Comparison of ENCODE assay signal across 9 cellular contexts in the genomic region with DNA sequence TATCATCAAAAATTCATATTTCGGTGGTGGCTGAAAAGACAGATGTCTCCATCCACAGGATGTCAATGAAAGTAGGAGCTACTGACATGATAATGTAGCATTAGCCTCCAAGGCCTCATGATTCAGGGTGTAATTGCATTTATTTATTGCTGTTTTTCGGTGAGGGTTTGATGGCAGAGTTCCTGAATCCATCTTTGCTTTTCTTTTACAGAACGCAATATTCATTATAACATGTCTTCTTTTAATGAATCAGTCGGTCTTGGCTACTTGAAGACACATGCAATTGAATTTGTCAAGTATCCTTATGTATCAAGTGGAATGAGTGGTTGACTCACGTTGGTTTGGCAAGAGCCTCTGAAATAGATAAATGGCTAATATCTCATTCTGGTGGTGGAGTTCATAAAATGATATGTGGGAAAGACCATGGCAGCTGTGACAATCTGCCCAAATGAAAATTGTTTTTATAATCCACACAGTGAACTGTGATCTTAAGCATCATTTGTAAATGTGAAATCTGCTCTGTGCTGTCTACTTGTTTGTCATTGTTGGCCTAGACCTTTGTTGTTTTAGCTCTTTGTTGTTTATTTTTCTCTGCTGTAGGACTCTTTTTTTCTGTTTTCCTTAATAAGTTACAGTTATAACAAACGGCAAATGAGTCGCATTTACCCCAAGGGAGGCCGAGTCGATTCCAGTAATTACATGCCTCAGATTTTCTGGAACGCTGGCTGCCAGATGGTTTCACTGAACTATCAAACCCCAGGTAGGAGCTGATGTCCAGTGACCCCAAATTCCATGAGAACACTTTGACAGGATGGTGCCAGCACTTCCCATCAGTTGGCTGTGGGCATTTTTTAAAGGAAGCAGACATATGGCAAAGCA.
A peak's percentile ranks its signal among the peaks of the same experiment; 100 is the strongest.
DNase-seq lines count a peak whose midpoint lies in the region; ATAC-seq and TF ChIP-seq lines count a peak whose summit lies in the region.
"Had no signal": no experiment of that assay in that cellular context is flagged by ENCODE, and none has a peak within 500 bp of the region (broad histone marks: within the 10 kb centered on the region; RNA-seq: fewer than 3 reads in every experiment).

No MANE protein-coding gene starts in this region.

- peak overlapping the region; percentile 51 for H3K4me2 ChIP-seq in fibroblast of lung (ENCODE audit: extremely low read depth, insufficient read depth, low read length)

- no peaks in the 10 kb centered on the region for H3K27me3 ChIP-seq in fibroblast of lung (ENCODE audit: control insufficient read depth, insufficient read depth, low read length)
- H3K27me3 ChIP-seq: BE2C had no signal

- no peaks in the 10 kb centered on the region for H3K27me3 Mint-ChIP-seq in activated CD8-positive, alpha-beta T cell treated with anti-CD3 and anti-CD28 coated beads for 36 hours
- no peaks in the 10 kb centered on the region for H3K27me3 Mint-ChIP-seq in activated CD8-positive, alpha-beta T cell treated with anti-CD3 and anti-CD28 coated beads, Interleukin-2, amount 10 ng/mL, durations not matched to agents 7 days and 5 days (ENCODE audit: low read depth)
- no peaks in the 10 kb centered on the region for H3K27me3 Mint-ChIP-seq in T-cell

- TF ChIP-seq CTCF in activated CD8-positive, alpha-beta T cell treated with anti-CD3 and anti-CD28 coated beads for 36 hours (IDR thresholded peaks at IDR 0.05) = peak; percentile 42
- no peak for TF ChIP-seq CTCF in fibroblast of lung (conservative IDR thresholded peaks at IDR 0.05 in 1 of 2, IDR thresholded peaks at IDR 0.05 in 1 of 2; ENCODE audit: low read depth in 1 of 2, low read length in 2 of 2)

- CTCF ChIA-PET in activated CD8-positive, alpha-beta T cell treated with anti-CD3 and anti-CD28 coated beads for 36 hours (lab: Charles Lee) = interaction anchor here (0.6 to 4.0 kb wide), 40 partner anchors 8 to 1223 kb away, joined by 3 to 106 read pairs (median 4); a partner anchor contains a TSS
- CTCF ChIA-PET in activated CD8-positive, alpha-beta T cell treated with anti-CD3 and anti-CD28 coated beads, Interleukin-2, amount 10 ng/mL, durations not matched to agents 7 days and 5 days (lab: Charles Lee) = interaction anchor here (0.6 to 3.9 kb wide), 35 partner anchors 7 to 509 kb away, joined by 3 to 72 read pairs (median 4); no protein-coding TSS in a partner anchor
- CTCF ChIA-PET in T-cell (lab: Charles Lee) = interaction anchor here (0.6 to 2.1 kb wide), 9 partner anchors 10 to 837 kb away, joined by 3 to 19 read pairs (median 3); no protein-coding TSS in a partner anchor

- no peaks in the 10 kb centered on the region for H3K4me1 Mint-ChIP-seq in activated CD8-positive, alpha-beta T cell treated with anti-CD3 and anti-CD28 coated beads for 36 hours (ENCODE audit: low read depth)
- H3K4me1 Mint-ChIP-seq in activated CD8-positive, alpha-beta T cell treated with anti-CD3 and anti-CD28 coated beads, Interleukin-2, amount 10 ng/mL, durations not matched to agents 7 days and 5 days (ENCODE audit: low read depth) = no peaks in the 10 kb centered on the region
- H3K4me1 Mint-ChIP-seq in T-cell = no peaks in the 10 kb centered on the region

- no peak overlapping the region for H2AFZ ChIP-seq in fibroblast of lung (ENCODE audit: low read length)

- no peak for ATAC-seq in activated CD8-positive, alpha-beta T cell treated with anti-CD3 and anti-CD28 coated beads for 36 hours
- ATAC-seq in activated CD8-positive, alpha-beta T cell treated with anti-CD3 and anti-CD28 coated beads, Interleukin-2, amount 10 ng/mL, durations not matched to agents 7 days and 5 days = no peak
- no peak for ATAC-seq in T-cell (replicated peaks in 1 of 4)
- no peak for ATAC-seq in HG03469 (IDR thresholded peaks at IDR 0.05; ENCODE audit: unreplicated experiment)
- ATAC-seq in left lobe of liver = no peak

- H3K4me3 ChIP-seq in fibroblast of lung (replicated peaks in 1 of 4; ENCODE audit: control extremely low read depth in 1 of 4, insufficient read depth in 1 of 4, low read depth in 3 of 4, low read length in 4 of 4) = no peak overlapping the region

- no peaks in the 10 kb centered on the region for H3K36me3 Mint-ChIP-seq in activated CD8-positive, alpha-beta T cell treated with anti-CD3 and anti-CD28 coated beads for 36 hours (ENCODE audit: low read depth)
- H3K36me3 Mint-ChIP-seq in activated CD8-positive, alpha-beta T cell treated with anti-CD3 and anti-CD28 coated beads, Interleukin-2, amount 10 ng/mL, durations not matched to agents 7 days and 5 days (ENCODE audit: low read depth) = no peaks in the 10 kb centered on the region
- no peaks in the 10 kb centered on the region for H3K36me3 Mint-ChIP-seq in T-cell

- no peaks in the 10 kb centered on the region for H3K9me3 Mint-ChIP-seq in activated CD8-positive, alpha-beta T cell treated with anti-CD3 and anti-CD28 coated beads for 36 hours
- no peaks in the 10 kb centered on the region for H3K9me3 Mint-ChIP-seq in activated CD8-positive, alpha-beta T cell treated with anti-CD3 and anti-CD28 coated beads, Interleukin-2, amount 10 ng/mL, durations not matched to agents 7 days and 5 days (ENCODE audit: insufficient read depth)
- no peaks in the 10 kb centered on the region for H3K9me3 Mint-ChIP-seq in T-cell

- no peak overlapping the region for H3K4me3 Mint-ChIP-seq in activated CD8-positive, alpha-beta T cell treated with anti-CD3 and anti-CD28 coated beads for 36 hours
- H3K4me3 Mint-ChIP-seq in activated CD8-positive, alpha-beta T cell treated with anti-CD3 and anti-CD28 coated beads, Interleukin-2, amount 10 ng/mL, durations not matched to agents 7 days and 5 days = no peak overlapping the region
- no peak overlapping the region for H3K4me3 Mint-ChIP-seq in T-cell

- H3K4me1 ChIP-seq in fibroblast of lung (ENCODE audit: control insufficient read depth, extremely low read depth, insufficient read depth, low read length) = peaks cover 11% of the 10 kb centered on the region
- H3K4me1 ChIP-seq: BE2C had no signal

- peak overlapping the region; percentile 40 for H3K27ac ChIP-seq in fibroblast of lung (ENCODE audit: insufficient read depth, low read length)

- H3K9ac ChIP-seq in fibroblast of lung (ENCODE audit: insufficient read depth, low read length) = no peak overlapping the region

- DNase-seq in activated CD8-positive, alpha-beta T cell treated with anti-CD3 and anti-CD28 coated beads for 36 hours = no peak
- DNase-seq in activated CD8-positive, alpha-beta T cell treated with anti-CD3 and anti-CD28 coated beads, Interleukin-2, amount 10 ng/mL, durations not matched to agents 7 days and 5 days = no peak
- DNase-seq in NCI-H446 (lab: John Stamatoyannopoulos, UW) = peak; percentile 61 to 73
- peak; percentile 64 to 95 for DNase-seq in fibroblast of lung (ENCODE audit: low read depth in 2 of 2)
- DNase-seq in activated gamma-delta T cell (lab: John Stamatoyannopoulos, UW) = no peak
- no peak for DNase-seq in T-cell
- DNase-seq in left lobe of liver (ENCODE audit: low spot score) = no peak

- H3K79me2 ChIP-seq in fibroblast of lung (ENCODE audit: control insufficient read depth, insufficient read depth, low read length) = no peaks in the 10 kb centered on the region

- H4K20me1 ChIP-seq in fibroblast of lung (ENCODE audit: control insufficient read depth, extremely low read depth, insufficient read depth, low read length) = no peaks in the 10 kb centered on the region

- intact Hi-C loops in activated CD8-positive, alpha-beta T cell treated with anti-CD3 and anti-CD28 coated beads for 36 hours (cut with micrococcal nuclease) = loop anchor here (1.0 to 10.0 kb wide), 2 partner anchors 202 to 506 kb away; no protein-coding TSS in a partner anchor

- POLR2A ChIA-PET in activated CD8-positive, alpha-beta T cell treated with anti-CD3 and anti-CD28 coated beads for 36 hours (lab: Charles Lee) = no interaction called here
- POLR2A ChIA-PET in activated CD8-positive, alpha-beta T cell treated with anti-CD3 and anti-CD28 coated beads, Interleukin-2, amount 10 ng/mL, durations not matched to agents 7 days and 5 days (lab: Charles Lee) = no interaction called here
- POLR2A ChIA-PET in T-cell (lab: Charles Lee) = no interaction called here

- no peaks in the 10 kb centered on the region for H3K36me3 ChIP-seq in fibroblast of lung (ENCODE audit: control insufficient read depth, insufficient read depth, low read length)

- H3K27ac Mint-ChIP-seq in activated CD8-positive, alpha-beta T cell treated with anti-CD3 and anti-CD28 coated beads for 36 hours = no peak overlapping the region
- no peak overlapping the region for H3K27ac Mint-ChIP-seq in activated CD8-positive, alpha-beta T cell treated with anti-CD3 and anti-CD28 coated beads, Interleukin-2, amount 10 ng/mL, durations not matched to agents 7 days and 5 days
- H3K27ac Mint-ChIP-seq in T-cell = no peak overlapping the region

- no peaks in the 10 kb centered on the region for H3K9me3 ChIP-seq in fibroblast of lung (ENCODE audit: control insufficient read depth, insufficient read depth, low read depth, low read length)
- H3K9me3 ChIP-seq: BE2C had no signal

Comparison
In these comparisons a context has a peak if more than half of its experiments do, and no peak if none do; other contexts are left out.
1. DNase-seq: peak in NCI-H446 (2 of 2) and fibroblast of lung (2 of 2); none in activated CD8-positive, alpha-beta T cell treated with anti-CD3 and anti-CD28 coated beads for 36 hours (single experiment), activated CD8-positive, alpha-beta T cell treated with anti-CD3 and anti-CD28 coated beads, Interleukin-2, amount 10 ng/mL, durations not matched to agents 7 days and 5 days (single experiment), activated gamma-delta T cell (single experiment), T-cell (0 of 34) and left lobe of liver (single experiment).